Comparison of ENCODE assay signal across 1 cellular context in the genomic region with DNA sequence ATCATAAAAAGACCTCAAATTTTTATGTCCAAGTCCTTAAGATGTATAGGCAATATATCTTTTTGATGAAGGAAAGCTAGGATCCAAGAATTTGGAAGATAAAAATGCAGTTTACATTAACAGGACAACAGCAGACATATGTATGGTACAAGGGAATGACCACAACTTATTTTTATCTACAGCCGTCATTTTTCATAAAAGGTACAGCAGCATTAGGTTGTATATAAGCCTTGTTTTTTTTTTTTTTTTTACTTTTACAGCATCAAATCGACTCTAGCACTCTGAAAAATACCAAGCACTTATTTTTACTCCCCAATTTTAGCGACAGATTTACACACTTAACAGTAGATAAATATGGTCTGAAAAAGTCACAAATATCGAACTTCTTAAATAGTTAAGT.
TF ChIP-seq lines count a peak whose summit lies in the region.

No MANE protein-coding gene starts in this region.

TF ChIP-seq in GM23338, 12 proteins besides CTCF, POLR2A, EP300 and RAD21 (continued from another document):
- TF ChIP-seq, protein P1, sequence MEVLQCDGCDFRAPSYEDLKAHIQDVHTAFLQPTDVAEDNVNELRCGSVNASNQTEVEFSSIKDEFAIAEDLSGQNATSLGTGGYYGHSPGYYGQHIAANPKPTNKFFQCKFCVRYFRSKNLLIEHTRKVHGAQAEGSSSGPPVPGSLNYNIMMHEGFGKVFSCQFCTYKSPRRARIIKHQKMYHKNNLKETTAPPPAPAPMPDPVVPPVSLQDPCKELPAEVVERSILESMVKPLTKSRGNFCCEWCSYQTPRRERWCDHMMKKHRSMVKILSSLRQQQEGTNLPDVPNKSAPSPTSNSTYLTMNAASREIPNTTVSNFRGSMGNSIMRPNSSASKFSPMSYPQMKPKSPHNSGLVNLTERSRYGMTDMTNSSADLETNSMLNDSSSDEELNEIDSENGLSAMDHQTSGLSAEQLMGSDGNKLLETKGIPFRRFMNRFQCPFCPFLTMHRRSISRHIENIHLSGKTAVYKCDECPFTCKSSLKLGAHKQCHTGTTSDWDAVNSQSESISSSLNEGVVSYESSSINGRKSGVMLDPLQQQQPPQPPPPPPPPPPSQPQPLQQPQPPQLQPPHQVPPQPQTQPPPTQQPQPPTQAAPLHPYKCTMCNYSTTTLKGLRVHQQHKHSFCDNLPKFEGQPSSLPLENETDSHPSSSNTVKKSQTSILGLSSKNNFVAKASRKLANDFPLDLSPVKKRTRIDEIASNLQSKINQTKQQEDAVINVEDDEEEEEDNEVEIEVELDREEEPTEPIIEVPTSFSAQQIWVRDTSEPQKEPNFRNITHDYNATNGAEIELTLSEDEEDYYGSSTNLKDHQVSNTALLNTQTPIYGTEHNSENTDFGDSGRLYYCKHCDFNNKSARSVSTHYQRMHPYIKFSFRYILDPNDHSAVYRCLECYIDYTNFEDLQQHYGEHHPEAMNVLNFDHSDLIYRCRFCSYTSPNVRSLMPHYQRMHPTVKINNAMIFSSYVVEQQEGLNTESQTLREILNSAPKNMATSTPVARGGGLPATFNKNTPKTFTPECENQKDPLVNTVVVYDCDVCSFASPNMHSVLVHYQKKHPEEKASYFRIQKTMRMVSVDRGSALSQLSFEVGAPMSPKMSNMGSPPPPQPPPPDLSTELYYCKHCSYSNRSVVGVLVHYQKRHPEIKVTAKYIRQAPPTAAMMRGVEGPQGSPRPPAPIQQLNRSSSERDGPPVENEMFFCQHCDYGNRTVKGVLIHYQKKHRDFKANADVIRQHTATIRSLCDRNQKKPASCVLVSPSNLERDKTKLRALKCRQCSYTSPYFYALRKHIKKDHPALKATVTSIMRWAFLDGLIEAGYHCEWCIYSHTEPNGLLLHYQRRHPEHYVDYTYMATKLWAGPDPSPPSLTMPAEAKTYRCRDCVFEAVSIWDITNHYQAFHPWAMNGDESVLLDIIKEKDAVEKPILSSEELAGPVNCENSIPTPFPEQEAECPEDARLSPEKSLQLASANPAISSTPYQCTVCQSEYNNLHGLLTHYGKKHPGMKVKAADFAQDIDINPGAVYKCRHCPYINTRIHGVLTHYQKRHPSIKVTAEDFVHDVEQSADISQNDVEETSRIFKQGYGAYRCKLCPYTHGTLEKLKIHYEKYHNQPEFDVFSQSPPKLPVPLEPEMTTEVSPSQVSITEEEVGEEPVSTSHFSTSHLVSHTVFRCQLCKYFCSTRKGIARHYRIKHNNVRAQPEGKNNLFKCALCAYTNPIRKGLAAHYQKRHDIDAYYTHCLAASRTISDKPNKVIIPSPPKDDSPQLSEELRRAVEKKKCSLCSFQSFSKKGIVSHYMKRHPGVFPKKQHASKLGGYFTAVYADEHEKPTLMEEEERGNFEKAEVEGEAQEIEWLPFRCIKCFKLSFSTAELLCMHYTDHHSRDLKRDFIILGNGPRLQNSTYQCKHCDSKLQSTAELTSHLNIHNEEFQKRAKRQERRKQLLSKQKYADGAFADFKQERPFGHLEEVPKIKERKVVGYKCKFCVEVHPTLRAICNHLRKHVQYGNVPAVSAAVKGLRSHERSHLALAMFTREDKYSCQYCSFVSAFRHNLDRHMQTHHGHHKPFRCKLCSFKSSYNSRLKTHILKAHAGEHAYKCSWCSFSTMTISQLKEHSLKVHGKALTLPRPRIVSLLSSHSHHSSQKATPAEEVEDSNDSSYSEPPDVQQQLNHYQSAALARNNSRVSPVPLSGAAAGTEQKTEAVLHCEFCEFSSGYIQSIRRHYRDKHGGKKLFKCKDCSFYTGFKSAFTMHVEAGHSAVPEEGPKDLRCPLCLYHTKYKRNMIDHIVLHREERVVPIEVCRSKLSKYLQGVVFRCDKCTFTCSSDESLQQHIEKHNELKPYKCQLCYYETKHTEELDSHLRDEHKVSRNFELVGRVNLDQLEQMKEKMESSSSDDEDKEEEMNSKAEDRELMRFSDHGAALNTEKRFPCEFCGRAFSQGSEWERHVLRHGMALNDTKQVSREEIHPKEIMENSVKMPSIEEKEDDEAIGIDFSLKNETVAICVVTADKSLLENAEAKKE (CRISPR knock-in tag; IDR thresholded peaks at IDR 0.05), result no peak
- TF ChIP-seq STAT1 (IDR thresholded peaks at IDR 0.05; ENCODE audit: unreplicated experiment), result no peak
- no peak for TF ChIP-seq NANOG (IDR thresholded peaks at IDR 0.05; ENCODE audit: borderline replicate concordance)
